ENCODE assay signal across 35 cellular contexts in the genomic region with DNA sequence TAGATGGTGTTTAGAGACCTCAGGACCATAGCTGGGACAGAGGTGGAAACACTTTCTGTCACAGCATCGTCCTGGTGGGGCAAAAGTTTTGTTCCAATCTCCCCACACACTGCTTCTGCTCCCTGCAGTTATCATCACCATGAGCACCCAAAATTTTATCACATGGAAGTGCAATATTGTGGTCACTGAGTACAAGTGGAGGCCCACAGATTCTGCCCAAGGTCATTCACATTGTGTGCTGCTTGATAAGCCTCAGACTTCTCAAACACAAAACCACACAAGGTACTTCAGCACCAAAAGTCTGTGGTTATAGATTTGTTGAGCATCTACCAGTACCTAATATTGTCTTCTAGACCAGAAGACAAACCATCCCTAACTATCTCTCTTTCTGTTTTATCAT. TPM values are rescaled to one million over a fixed set of nuclear protein-coding genes. Genes with fewer than 3 reads are reported as not detected.
"Had no signal": no experiment of that assay in that cellular context is flagged by ENCODE, and none has a peak within 500 bp of the region (broad histone marks: within the 10 kb centered on the region; RNA-seq: fewer than 3 reads in every experiment).

No MANE protein-coding gene starts in this region.

- H3K27me3 ChIP-seq: ovary, thyroid gland, vagina had no signal

- H3K79me2 ChIP-seq: hepatocyte had no signal

- H3K4me2 ChIP-seq: hepatocyte had no signal

- FAIRE-seq: kidney had no signal

- H3K4me1 Mint-ChIP-seq: memory B cell; stimulated activated effector memory CD8-positive, alpha-beta T cell treated with anti-CD3 and anti-CD28 coated beads, Interleukin-12 subunit alpha, Interleukin-12 subunit beta, amount 100 ng/mL, for 72 hours had no signal

- DNase-seq: effector CD8-positive, alpha-beta T cell; endodermal cell; foreskin keratinocyte; heart left ventricle; kidney; natural killer cell; occipital lobe; ovary; psoas muscle; right cardiac atrium; sigmoid colon; stimulated activated CD4-positive, alpha-beta T cell treated with anti-CD3 and anti-CD28 coated beads, Interleukin-2, amount 100 ng/mL, for 24 hours; stimulated activated CD4-positive, alpha-beta T cell treated with anti-CD3 and anti-CD28 coated beads, Interleukin-4, amount 100 ng/mL, for 24 hours; stimulated activated naive CD4-positive, alpha-beta T cell treated with Interleukin-2 at 50 U/mL for 16 hours; stomach; thyroid gland; trophoblast cell had no signal

- H3K27ac Mint-ChIP-seq: endodermal cell; memory B cell; natural killer cell; stimulated activated effector memory CD8-positive, alpha-beta T cell treated with anti-CD3 and anti-CD28 coated beads, Interleukin-12 subunit alpha, Interleukin-12 subunit beta, amount 100 ng/mL, for 72 hours had no signal

- H3K4me3 Mint-ChIP-seq: endodermal cell; memory B cell; natural killer cell; stimulated activated effector memory CD8-positive, alpha-beta T cell treated with anti-CD3 and anti-CD28 coated beads, Interleukin-12 subunit alpha, Interleukin-12 subunit beta, amount 100 ng/mL, for 72 hours had no signal

- H3K4me3 ChIP-seq: esophagus muscularis mucosa, gastroesophageal sphincter, heart left ventricle, hepatocyte, lung, ovary, psoas muscle, sigmoid colon, stomach, thyroid gland, vagina had no signal

- H2AFZ ChIP-seq: hepatocyte had no signal

- H3K36me3 ChIP-seq: esophagus muscularis mucosa, gastroesophageal sphincter, heart left ventricle, ovary, sigmoid colon, stomach, thyroid gland, vagina had no signal

- H3K4me1 ChIP-seq: foreskin keratinocyte, gastroesophageal sphincter, psoas muscle, sigmoid colon, stomach, thyroid gland, vagina had no signal

- H3K36me3 Mint-ChIP-seq: memory B cell; natural killer cell; stimulated activated effector memory CD8-positive, alpha-beta T cell treated with anti-CD3 and anti-CD28 coated beads, Interleukin-12 subunit alpha, Interleukin-12 subunit beta, amount 100 ng/mL, for 72 hours had no signal

- H3K9me3 Mint-ChIP-seq: endodermal cell; memory B cell; natural killer cell; stimulated activated effector memory CD8-positive, alpha-beta T cell treated with anti-CD3 and anti-CD28 coated beads, Interleukin-12 subunit alpha, Interleukin-12 subunit beta, amount 100 ng/mL, for 72 hours had no signal

- H3K27ac ChIP-seq: epithelial cell of prostate, esophagus muscularis mucosa, foreskin keratinocyte, gastroesophageal sphincter, heart left ventricle, hepatocyte, ovary, psoas muscle, sigmoid colon, stomach, thyroid gland, vagina had no signal

- H3K9me3 ChIP-seq: esophagus muscularis mucosa, gastroesophageal sphincter, heart left ventricle, ovary, psoas muscle, sigmoid colon, stomach, thyroid gland, vagina had no signal

RNA-seq across cellular contexts. Expression of a gene that starts 0.6 kb away (rescaled TPM):
- total RNA-seq: endodermal cell, esophagus muscularis mucosa, fibroblast of lung, foreskin keratinocyte, gastroesophageal sphincter, heart left ventricle, hepatocyte, kidney, left lobe of liver, liver, lung, mononuclear cell, natural killer cell, occipital lobe, ovary, psoas muscle, renal cortical epithelial cell, right cardiac atrium, sigmoid colon, skeletal muscle tissue, stomach, thyroid gland, ureter had no signal
- polyA plus RNA-seq: fibroblast of lung, heart left ventricle, hepatocyte, liver, lung, neural cell, ovary, right cardiac atrium had no signal

RNA-seq across cellular contexts. Expression of a gene that starts 23.7 kb away (rescaled TPM):
- total RNA-seq: endodermal cell, esophagus muscularis mucosa, fibroblast of lung, gastroesophageal sphincter, kidney, left lobe of liver, ovary, renal cortical epithelial cell, right cardiac atrium, sigmoid colon, ureter had no signal
- polyA plus RNA-seq: fibroblast of lung, heart left ventricle, hepatocyte, lung, neural cell, ovary, right cardiac atrium, sigmoid colon, stomach had no signal

RNA-seq across cellular contexts. Expression of a gene that starts 51.9 kb away (rescaled TPM):
- total RNA-seq: endodermal cell, esophagus muscularis mucosa, fibroblast of lung, foreskin keratinocyte, gastroesophageal sphincter, heart left ventricle, hepatocyte, kidney, left lobe of liver, liver, lung, occipital lobe, ovary, psoas muscle, renal cortical epithelial cell, right cardiac atrium, sigmoid colon, skeletal muscle tissue, stomach, subcutaneous adipose tissue, temporal lobe, ureter had no signal
- polyA plus RNA-seq: fibroblast of lung, foreskin keratinocyte, heart left ventricle, hepatocyte, liver, neural cell, ovary, psoas muscle, right cardiac atrium, stomach had no signal
